ENCODE assay signal across 15 cellular contexts in the genomic region with DNA sequence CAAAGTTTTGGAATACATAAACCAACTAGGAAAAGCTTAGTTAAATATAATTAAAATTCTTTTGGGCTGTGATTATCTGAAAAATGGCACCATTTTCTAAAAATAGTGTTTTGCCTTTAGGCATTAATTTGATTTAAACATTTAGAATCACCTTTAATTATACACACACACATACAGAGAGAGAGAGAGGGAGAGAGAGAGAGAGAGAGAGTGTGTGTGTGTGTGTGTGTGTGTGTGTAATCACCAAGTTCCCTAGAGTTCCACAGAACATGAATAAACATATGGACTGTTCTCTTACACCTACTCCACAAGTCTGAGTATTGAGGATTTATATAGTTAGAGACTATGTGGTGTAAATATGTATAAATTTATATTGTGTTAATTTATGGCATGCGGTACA.
DNase-seq lines count a peak whose midpoint lies in the region; ATAC-seq lines count a peak whose summit lies in the region.
"Had no signal": no experiment of that assay in that cellular context is flagged by ENCODE, and none has a peak within 500 bp of the region (broad histone marks: within the 10 kb centered on the region; RNA-seq: fewer than 3 reads in every experiment).

No MANE protein-coding gene starts in this region.

- no peak overlapping the region for H3K23ac ChIP-seq in trophoblast cell (ENCODE audit: low read length)

- peaks cover 14% of the 10 kb centered on the region for H3F3A ChIP-seq in GM23248 (ENCODE audit: insufficient read depth)

- no peaks in the 10 kb centered on the region for H3K79me2 ChIP-seq in GM23248 (ENCODE audit: insufficient read depth)
- H3K79me2 ChIP-seq in trophoblast cell (ENCODE audit: control insufficient read depth, insufficient read depth, low read length, poor library complexity): no peaks in the 10 kb centered on the region

- no peak overlapping the region for H3K18ac ChIP-seq in trophoblast cell (ENCODE audit: low read length)

- DNase-seq in GM23248 (no peak), NCI-H69 (lab: John Stamatoyannopoulos, UW) (peak; percentile 56), trophoblast cell (no peak), GM03348 (ENCODE audit: low spot score) (no peak)
- DNase-seq: AML-193; Calu3; CD4-positive, alpha-beta memory T cell; DMS79 treated with DMSO at 0.1 percent for 48 hours; GF-D8; H9 had no signal

- no peak overlapping the region for H4K12ac ChIP-seq in trophoblast cell (ENCODE audit: low read depth, low read length)

- H2AFZ ChIP-seq in GM23248 (no peak overlapping the region), trophoblast cell (ENCODE audit: insufficient read depth, low read length, poor library complexity) (no peak overlapping the region)

- WGBS in GM23248 (ENCODE audit: low coverage in 1 of 2, low lambda C conversion rate in 2 of 2, missing lambda C conversion rate in 2 of 2), 2 experiments: 100% methylated on average over 1 of the region's 1 CpG
- WGBS in trophoblast cell (ENCODE audit: extremely low coverage, insufficient coverage, insufficient read length): no CpG with 5 or more reads among the region's 1 CpG

- H2BK5ac ChIP-seq in trophoblast cell (ENCODE audit: low read depth, low read length, poor library complexity): no peak overlapping the region

- H3K4me3 ChIP-seq in GM23248 (no peak overlapping the region), trophoblast cell (ENCODE audit: low read depth, low read length) (no peak overlapping the region)
- H3K4me3 ChIP-seq: GM12878 had no signal

- peaks cover 7% of the 10 kb centered on the region for H3K79me1 ChIP-seq in trophoblast cell (ENCODE audit: low read length)

- H3K4me2 ChIP-seq in GM23248 (ENCODE audit: unreplicated experiment): no peak overlapping the region
- H3K4me2 ChIP-seq in trophoblast cell (ENCODE audit: low read length): peak overlapping the region; percentile 37
- H3K4me2 ChIP-seq: KMS-11 had no signal

- H2AK5ac ChIP-seq in trophoblast cell (ENCODE audit: low read length): no peak overlapping the region

- H3K14ac ChIP-seq in trophoblast cell (ENCODE audit: low read length): no peak overlapping the region

- H3K4me1 ChIP-seq in GM23248 (ENCODE audit: insufficient read depth): peaks cover 29% of the 10 kb centered on the region
- H3K4me1 ChIP-seq in trophoblast cell (ENCODE audit: control insufficient read depth in 1 of 2, insufficient read depth in 2 of 2, low read length in 2 of 2): peaks cover 7 to 10% of the 10 kb centered on the region in 2 experiments

- H3K4ac ChIP-seq in trophoblast cell (ENCODE audit: low read depth, low read length): no peak overlapping the region

- H3K9me3 ChIP-seq in GM23248 (ENCODE audit: low read depth) (no peaks in the 10 kb centered on the region), trophoblast cell (ENCODE audit: insufficient read depth, low read depth, low read length) (no peaks in the 10 kb centered on the region)

- in situ Hi-C loops in GM23248 (cut with MboI): no loop called here

- no peak overlapping the region for H2BK120ac ChIP-seq in trophoblast cell (ENCODE audit: insufficient read depth, low read length, poor library complexity)

- no peaks in the 10 kb centered on the region for H3K9me2 ChIP-seq in GM23248 (ENCODE audit: insufficient read depth)

- H4K8ac ChIP-seq in trophoblast cell (ENCODE audit: low read depth, low read length): no peak overlapping the region

- H3K27ac ChIP-seq in GM23248 (0 out of 2 replicates have a peak overlapping the region, but pooled peaks have one; percentile 24), trophoblast cell (ENCODE audit: low read depth, low read length) (peak overlapping the region; percentile 51)
- H3K27ac ChIP-seq: C4-2B, KMS-11 had no signal

- H3K27me3 ChIP-seq in GM23248 (replicated peaks; ENCODE audit: insufficient read depth): no peaks in the 10 kb centered on the region
- no peaks in the 10 kb centered on the region for H3K27me3 ChIP-seq in trophoblast cell (ENCODE audit: insufficient read depth, low read length)

- no peak overlapping the region for H2BK12ac ChIP-seq in trophoblast cell (ENCODE audit: low read length)

- H4K91ac ChIP-seq in trophoblast cell (ENCODE audit: low read depth, low read length): no peak overlapping the region

- H3K36me3 ChIP-seq in GM23248 (ENCODE audit: low read depth) (no peaks in the 10 kb centered on the region), trophoblast cell (ENCODE audit: control insufficient read depth in 1 of 2, insufficient read depth in 2 of 2, low read length in 2 of 2) (no peaks in the 10 kb centered on the region)

- no peak overlapping the region for H3K9ac ChIP-seq in GM23248
- no peak overlapping the region for H3K9ac ChIP-seq in trophoblast cell (ENCODE audit: low read length)
- H3K9ac ChIP-seq: KMS-11 had no signal

- ATAC-seq in GM21529 (IDR thresholded peaks at IDR 0.05; ENCODE audit: unreplicated experiment) (no peak), GM21619 (IDR thresholded peaks at IDR 0.05; ENCODE audit: unreplicated experiment) (no peak)
- ATAC-seq: GM12878 had no signal

- H4K20me1 ChIP-seq in GM23248 (ENCODE audit: insufficient read depth): no peaks in the 10 kb centered on the region
